8 cellular contexts compared by ENCODE assay signal in genomic region chr1:91021686-91022517, GRCh38. TPM values are rescaled to one million over a fixed set of nuclear protein-coding genes. Genes with fewer than 3 reads are reported as not detected.
DNase-seq lines count a peak whose midpoint lies in the region; ATAC-seq and TF ChIP-seq lines count a peak whose summit lies in the region.

TSS of gene ZNF644 (minus strand) at chr1:91022035. CDS start at chr1:90982353, 39,682 bp downstream.

- peaks cover 26% of the 10 kb centered on the region for H4K20me1 ChIP-seq in osteoblast (ENCODE audit: insufficient read depth, low read length)

- H3K27ac Mint-ChIP-seq in activated naive CD4-positive, alpha-beta T cell treated with anti-CD3 and anti-CD28 coated beads, Interleukin-2, amount 50 U/mL, for 72 hours: peak within 1 kb of the TSS; percentile 98

- DNase-seq in GM10266 (ENCODE audit: extremely low spot score) (peak; percentile 91), NCI-H1092 (lab: John Stamatoyannopoulos, UW) (peak; percentile 88), SKM-1 (lab: John Stamatoyannopoulos, UW; ENCODE audit: unreplicated experiment) (peak; percentile 83), glomerular visceral epithelial cell (ENCODE audit: extremely low spot score) (peak; percentile 94), osteoblast (ENCODE audit: insufficient read length, low spot score, missing footprints) (peak; percentile 99), testis (peak; percentile 94)
- DNase-seq in activated naive CD4-positive, alpha-beta T cell treated with anti-CD3 and anti-CD28 coated beads, Interleukin-2, amount 50 U/mL, for 72 hours (ENCODE audit: low spot score in 2 of 2): peak; percentile 90 to 95

- peaks cover 17% of the 10 kb centered on the region for H3K4me1 ChIP-seq in osteoblast (ENCODE audit: insufficient read depth, low read length)
- H3K4me1 ChIP-seq in testis: no peaks in the 10 kb centered on the region

- H2AFZ ChIP-seq in osteoblast (ENCODE audit: low read length): peak within 1 kb of the TSS; percentile 84

- H3K9me3 ChIP-seq in osteoblast (ENCODE audit: low read depth, low read length) (no peaks in the 10 kb centered on the region), testis (no peaks in the 10 kb centered on the region)

- H3K27me3 ChIP-seq in osteoblast (ENCODE audit: insufficient read depth, low read length): no peaks in the 10 kb centered on the region
- H3K27me3 ChIP-seq in testis: no peaks in the 10 kb centered on the region

- WGBS in testis, 2 donors: 0 to 1% methylated on average over 45 to 70 of the region's 70 CpGs

- peaks cover 9 to 26% of the 10 kb centered on the region in 2 donors for H3K36me3 Mint-ChIP-seq in activated naive CD4-positive, alpha-beta T cell treated with anti-CD3 and anti-CD28 coated beads, Interleukin-2, amount 50 U/mL, for 72 hours

- H3K4me3 ChIP-seq in osteoblast (ENCODE audit: insufficient read depth, low read length): peak within 1 kb of the TSS; percentile 93
- peak within 1 kb of the TSS; percentile 94 to 99 for H3K4me3 ChIP-seq in testis

- intact Hi-C loops in testis (cut with DNase I; ENCODE audit: low total_unique reads): no loop called here

- peaks cover 4 to 7% of the 10 kb centered on the region in 2 donors for H3K9me3 Mint-ChIP-seq in activated naive CD4-positive, alpha-beta T cell treated with anti-CD3 and anti-CD28 coated beads, Interleukin-2, amount 50 U/mL, for 72 hours

- peak within 1 kb of the TSS; percentile 98 for H3K4me2 ChIP-seq in osteoblast (ENCODE audit: insufficient read depth, low read length)

- peak; percentile 80 for ATAC-seq in HG02610 (IDR thresholded peaks at IDR 0.05; ENCODE audit: unreplicated experiment)
- peak; percentile 88 to 90 for ATAC-seq in activated naive CD4-positive, alpha-beta T cell treated with anti-CD3 and anti-CD28 coated beads, Interleukin-2, amount 50 U/mL, for 72 hours

- H3K27ac ChIP-seq in osteoblast (ENCODE audit: low read depth, low read length) (peak within 1 kb of the TSS; percentile 98), testis (peak within 1 kb of the TSS; percentile 99 to 100)

- H3K36me3 ChIP-seq in osteoblast (ENCODE audit: insufficient read depth, low read length) (peaks cover 3% of the 10 kb centered on the region), testis (ENCODE audit: low read depth, missing control alignments) (no peaks in the 10 kb centered on the region)

- H3K79me2 ChIP-seq in osteoblast (ENCODE audit: insufficient read depth, low read length): peaks cover 48% of the 10 kb centered on the region

- TF ChIP-seq CTCF in GM10266 (IDR thresholded peaks at IDR 0.05; ENCODE audit: control insufficient read depth, insufficient read depth, low read depth, missing control alignments) (no peak), osteoblast (IDR thresholded peaks at IDR 0.05; ENCODE audit: extremely low read depth, low read depth, low read length) (no peak), testis (IDR thresholded peaks at IDR 0.05) (peak in 1 of 3 experiments; percentile 13)

- peak; percentile 55 for TF ChIP-seq POLR2A in testis (IDR thresholded peaks at IDR 0.05)

RNA-seq across cellular contexts. Expression of gene ZNF644, which starts in this region (rescaled TPM):
- total RNA-seq in activated naive CD4-positive, alpha-beta T cell treated with anti-CD3 and anti-CD28 coated beads, Interleukin-2, amount 50 U/mL, for 72 hours: 10 to 100 TPM; 50.6 to 72.5 TPM
- total RNA-seq in osteoblast (57.5 and 59.5 TPM in 2 replicates), testis (10 to 100 TPM; 70.5 to 73.8 TPM)
- polyA plus RNA-seq in testis (ENCODE audit: insufficient read depth, low read depth, low replicate concordance): 21.6 TPM

Comparison
In these comparisons a context has a peak if more than half of its experiments do, and no peak if none do; other contexts are left out.
1. Peak in every context shown above with its lines: DNase-seq, ATAC-seq, H3K4me3 ChIP-seq and H3K27ac ChIP-seq.